8 cellular contexts compared by ENCODE assay signal in genomic region chr6:129672345-129672691, GRCh38. TPM values are rescaled to one million over a fixed set of nuclear protein-coding genes. Genes with fewer than 3 reads are reported as not detected.
DNase-seq lines count a peak whose midpoint lies in the region; ATAC-seq lines count a peak whose summit lies in the region.

No MANE protein-coding gene starts in this region.

- H3K56ac ChIP-seq in mesendoderm (ENCODE audit: low read length), result peak overlapping the region; percentile 40

- no peak overlapping the region for H3K18ac ChIP-seq in mesendoderm (ENCODE audit: low read length)

- H2BK15ac ChIP-seq in mesendoderm (replicated peaks; ENCODE audit: low read depth), result no peak overlapping the region

- H3K36me3 Mint-ChIP-seq in activated CD8-positive, alpha-beta T cell treated with anti-CD3 and anti-CD28 coated beads, Interleukin-2, amount 10 ng/mL, durations not matched to agents 7 days and 5 days (ENCODE audit: low read depth), result peaks cover 10% of the 10 kb centered on the region

- peaks cover 39% of the 10 kb centered on the region for H3K4me1 Mint-ChIP-seq in activated CD8-positive, alpha-beta T cell treated with anti-CD3 and anti-CD28 coated beads, Interleukin-2, amount 10 ng/mL, durations not matched to agents 7 days and 5 days (ENCODE audit: low read depth)

- H3K27ac ChIP-seq in mesendoderm (ENCODE audit: low read depth, low read length) (no peak overlapping the region), substantia nigra (ENCODE audit: low read depth, low read length, poor library complexity, severe bottlenecking) (no peak overlapping the region)

- POLR2A ChIA-PET in activated CD8-positive, alpha-beta T cell treated with anti-CD3 and anti-CD28 coated beads, Interleukin-2, amount 10 ng/mL, durations not matched to agents 7 days and 5 days (lab: Charles Lee), result interaction anchor here (0.8 to 3.2 kb wide), 5 partner anchors 12 to 78 kb away, joined by 3 to 13 read pairs (median 3); partner anchors contain the start of gene ARHGAP18

- no peaks in the 10 kb centered on the region for H3K9me3 Mint-ChIP-seq in activated CD8-positive, alpha-beta T cell treated with anti-CD3 and anti-CD28 coated beads, Interleukin-2, amount 10 ng/mL, durations not matched to agents 7 days and 5 days (ENCODE audit: insufficient read depth)

- CTCF ChIA-PET in activated CD8-positive, alpha-beta T cell treated with anti-CD3 and anti-CD28 coated beads, Interleukin-2, amount 10 ng/mL, durations not matched to agents 7 days and 5 days (lab: Charles Lee), result interaction anchor here (0.8 to 5.2 kb wide), 10 partner anchors 10 to 77 kb away, joined by 3 to 63 read pairs (median 8); partner anchors contain the start of gene ARHGAP18

- H3K79me1 ChIP-seq in mesendoderm (ENCODE audit: low read length), result no peaks in the 10 kb centered on the region

- ATAC-seq in GM18508 (IDR thresholded peaks at IDR 0.05; ENCODE audit: insufficient read depth, unreplicated experiment) (peak; percentile 2), HG02870 (IDR thresholded peaks at IDR 0.05; ENCODE audit: unreplicated experiment) (peak; percentile 20)
- ATAC-seq in activated CD8-positive, alpha-beta T cell treated with anti-CD3 and anti-CD28 coated beads, Interleukin-2, amount 10 ng/mL, durations not matched to agents 7 days and 5 days, result peak; percentile 59

- peak overlapping the region; percentile 97 for H3K27ac Mint-ChIP-seq in activated CD8-positive, alpha-beta T cell treated with anti-CD3 and anti-CD28 coated beads, Interleukin-2, amount 10 ng/mL, durations not matched to agents 7 days and 5 days

- H3K36me3 ChIP-seq in mesendoderm (ENCODE audit: control insufficient read depth, insufficient read depth, low read length), result no peaks in the 10 kb centered on the region

- no peak overlapping the region for H3K4me2 ChIP-seq in mesendoderm (ENCODE audit: low read length)

- H4K5ac ChIP-seq in mesendoderm (ENCODE audit: low read length), result no peak overlapping the region

- no peaks in the 10 kb centered on the region for H3K27me3 Mint-ChIP-seq in activated CD8-positive, alpha-beta T cell treated with anti-CD3 and anti-CD28 coated beads, Interleukin-2, amount 10 ng/mL, durations not matched to agents 7 days and 5 days (ENCODE audit: low read depth)

- no peaks in the 10 kb centered on the region for H3K4me1 ChIP-seq in mesendoderm (ENCODE audit: control insufficient read depth, low read depth, low read length)

- H3K27me3 ChIP-seq in mesendoderm (ENCODE audit: insufficient read depth, low read length, poor library complexity), result no peaks in the 10 kb centered on the region

- no peak overlapping the region for H2BK5ac ChIP-seq in mesendoderm (ENCODE audit: low read length)

- no CpG with 5 or more reads among the region's 2 CpGs for WGBS in mesendoderm (ENCODE audit: extremely low coverage, insufficient coverage, low lambda C conversion rate)

- H3K79me2 ChIP-seq in mesendoderm (ENCODE audit: control insufficient read depth, insufficient read depth, low read length), result no peaks in the 10 kb centered on the region

- no peak overlapping the region for H3K4me3 ChIP-seq in mesendoderm (ENCODE audit: low read length)

- no peak for DNase-seq in activated CD8-positive, alpha-beta T cell treated with anti-CD3 and anti-CD28 coated beads, Interleukin-2, amount 10 ng/mL, durations not matched to agents 7 days and 5 days
- DNase-seq in mesendoderm (no peak), foreskin melanocyte (no peak), substantia nigra (lab: John Stamatoyannopoulos, UW) (no peak), DMS79 (lab: John Stamatoyannopoulos, UW) (no peak)
- no peak for DNase-seq in stimulated activated CD8-positive, alpha-beta memory T cell treated with anti-CD3 and anti-CD28 coated beads, Interleukin-4, amount 100 ng/mL, for 48 hours

- H2BK120ac ChIP-seq in mesendoderm (ENCODE audit: low read depth, low read length), result no peak overlapping the region

- no peak overlapping the region for H3K23ac ChIP-seq in mesendoderm (ENCODE audit: low read length)

- no peak overlapping the region for H3K4ac ChIP-seq in mesendoderm (ENCODE audit: low read depth, low read length)

- H4K8ac ChIP-seq in mesendoderm (ENCODE audit: low read depth, low read length), result no peak overlapping the region

- H2AK5ac ChIP-seq in mesendoderm (ENCODE audit: low read length), result no peak overlapping the region

- peak overlapping the region; percentile 68 for H3K4me3 Mint-ChIP-seq in activated CD8-positive, alpha-beta T cell treated with anti-CD3 and anti-CD28 coated beads, Interleukin-2, amount 10 ng/mL, durations not matched to agents 7 days and 5 days

- H3K9ac ChIP-seq in mesendoderm (ENCODE audit: low read length), result no peak overlapping the region

RNA-seq across cellular contexts. Expression of gene ARHGAP18, which starts 37.7 kb away (rescaled TPM):
- total RNA-seq in activated CD8-positive, alpha-beta T cell treated with anti-CD3 and anti-CD28 coated beads, Interleukin-2, amount 10 ng/mL, durations not matched to agents 7 days and 5 days, result 10 to 100 TPM; 11.9 to 12.1 TPM
- 5.2 TPM for polyA plus RNA-seq in mesendoderm (2013, experiment 1 of 2)
- 4.9 TPM for polyA plus RNA-seq in mesendoderm (2013, experiment 2 of 2)

Comparison
In these comparisons a context has a peak if more than half of its experiments do, and no peak if none do; other contexts are left out.
1. ATAC-seq: peak in every context shown above with its lines; median percentile 59 in activated CD8-positive, alpha-beta T cell treated with anti-CD3 and anti-CD28 coated beads, Interleukin-2, amount 10 ng/mL, durations not matched to agents 7 days and 5 days; 20 in HG02870; 2 in GM18508.